Comparison of ENCODE assay signal across 26 cellular contexts in genomic region chr2:496729-497128, GRCh38.
"Had no signal": no experiment of that assay in that cellular context is flagged by ENCODE, and none has a peak within 500 bp of the region (broad histone marks: within the 10 kb centered on the region; RNA-seq: fewer than 3 reads in every experiment).

No MANE protein-coding gene starts in this region.

- ATAC-seq: foreskin keratinocyte; gastroesophageal sphincter; heart left ventricle; left cardiac atrium; left lung; naive thymus-derived CD8-positive, alpha-beta T cell; psoas muscle; stimulated activated naive B cell treated with anti-CD40 and anti-IgM and Interleukin-4, amounts not matched to agents 10 μg/mL and 1 μg/mL and 100 μg/mL, for 72 hours had no signal

- H3K9me3 Mint-ChIP-seq: naive thymus-derived CD8-positive, alpha-beta T cell; stimulated activated naive B cell treated with anti-CD40 and anti-IgM and Interleukin-4, amounts not matched to agents 10 μg/mL and 1 μg/mL and 100 μg/mL, for 72 hours; stimulated activated naive CD8-positive, alpha-beta T cell treated with anti-CD3 and anti-CD28 coated beads, Interleukin-15, Interleukin-2, amounts not matched to agents 100 ng/mL and 50 ng/mL, for 24 hours had no signal

- H3K27ac ChIP-seq: colonic mucosa, esophagus muscularis mucosa, foreskin keratinocyte, gastroesophageal sphincter, heart left ventricle, hepatocyte, left lung, psoas muscle, right lobe of liver, thoracic aorta, tibial nerve, upper lobe of left lung had no signal

- H3K4me3 ChIP-seq: colonic mucosa, esophagus muscularis mucosa, gastroesophageal sphincter, heart left ventricle, hepatocyte, left lung, psoas muscle, right lobe of liver, thoracic aorta, tibial nerve, upper lobe of left lung had no signal

- DNase-seq: colonic mucosa; dermis blood vessel endothelial cell; effector memory CD4-positive, alpha-beta T cell; foreskin keratinocyte; heart left ventricle; left cardiac atrium; left lung; mesendoderm; midbrain; naive thymus-derived CD8-positive, alpha-beta T cell; nucleus accumbens; psoas muscle; right lobe of liver; small intestine; stimulated activated CD4-positive, alpha-beta T cell treated with anti-CD3 and anti-CD28 coated beads, Interleukin-15, amount 100 ng/mL, for 24 hours; stimulated activated CD4-positive, alpha-beta T cell treated with anti-CD3 and anti-CD28 coated beads, Interleukin-2, amount 100 ng/mL, for 48 hours; stimulated activated naive B cell treated with anti-CD40 and anti-IgM and Interleukin-4, amounts not matched to agents 10 μg/mL and 1 μg/mL and 100 μg/mL, for 72 hours had no signal

- H3K27me3 ChIP-seq: colonic mucosa, foreskin keratinocyte, hepatocyte, left lung, right lobe of liver, tibial nerve, upper lobe of left lung had no signal

- FAIRE-seq: endothelial cell of umbilical vein, small intestine, urothelium cell line had no signal

- H2AFZ ChIP-seq: hepatocyte had no signal

- H3K79me2 ChIP-seq: hepatocyte had no signal

- H3K27ac Mint-ChIP-seq: stimulated activated naive B cell treated with anti-CD40 and anti-IgM and Interleukin-4, amounts not matched to agents 10 μg/mL and 1 μg/mL and 100 μg/mL, for 72 hours; stimulated activated naive CD8-positive, alpha-beta T cell treated with anti-CD3 and anti-CD28 coated beads, Interleukin-15, Interleukin-2, amounts not matched to agents 100 ng/mL and 50 ng/mL, for 24 hours had no signal

- H3K4me1 ChIP-seq: colonic mucosa, esophagus muscularis mucosa, foreskin keratinocyte, gastroesophageal sphincter, heart left ventricle, left lung, psoas muscle, right lobe of liver, tibial nerve, upper lobe of left lung had no signal

- H3K9me3 ChIP-seq: colonic mucosa, esophagus muscularis mucosa, gastroesophageal sphincter, heart left ventricle, psoas muscle, right lobe of liver, thoracic aorta, upper lobe of left lung had no signal

- H3K36me3 Mint-ChIP-seq: naive thymus-derived CD8-positive, alpha-beta T cell; stimulated activated naive B cell treated with anti-CD40 and anti-IgM and Interleukin-4, amounts not matched to agents 10 μg/mL and 1 μg/mL and 100 μg/mL, for 72 hours had no signal

- H3K4me2 ChIP-seq: hepatocyte had no signal

- H3K4me3 Mint-ChIP-seq: naive thymus-derived CD8-positive, alpha-beta T cell; stimulated activated naive B cell treated with anti-CD40 and anti-IgM and Interleukin-4, amounts not matched to agents 10 μg/mL and 1 μg/mL and 100 μg/mL, for 72 hours; stimulated activated naive CD8-positive, alpha-beta T cell treated with anti-CD3 and anti-CD28 coated beads, Interleukin-15, Interleukin-2, amounts not matched to agents 100 ng/mL and 50 ng/mL, for 24 hours had no signal

- H3K36me3 ChIP-seq: colonic mucosa, esophagus muscularis mucosa, gastroesophageal sphincter, heart left ventricle, left lung, right lobe of liver, thoracic aorta, tibial nerve, upper lobe of left lung had no signal
